8 cellular contexts compared by ENCODE assay signal in genomic region chrX:16882188-16882587, GRCh38. TPM values are rescaled to one million over a fixed set of nuclear protein-coding genes. Genes with fewer than 3 reads are reported as not detected.
DNase-seq lines count a peak whose midpoint lies in the region; ATAC-seq, FAIRE-seq and TF ChIP-seq lines count a peak whose summit lies in the region.

No MANE protein-coding gene starts in this region.

- intact Hi-C loops in tibial artery (cut with DNase I; ENCODE audit: low total_unique reads), result no loop called here

- H3K4me2 ChIP-seq in astrocyte (ENCODE audit: low read length), result peak overlapping the region; percentile 89

- H3K4me1 Mint-ChIP-seq in astrocyte (ENCODE audit: low read depth, unreplicated experiment), result no peaks in the 10 kb centered on the region

- no peaks in the 10 kb centered on the region for H3K9me3 Mint-ChIP-seq in astrocyte (ENCODE audit: unreplicated experiment)

- H3K36me3 ChIP-seq in astrocyte (ENCODE audit: insufficient read depth, low read length) (no peaks in the 10 kb centered on the region), liver (ENCODE audit: control insufficient read depth in 4 of 4, insufficient read depth in 3 of 4, low read depth in 1 of 4, low read length in 3 of 4) (no peaks in the 10 kb centered on the region), tibial artery (no peaks in the 10 kb centered on the region)

- H3K9me3 ChIP-seq in astrocyte (ENCODE audit: insufficient read depth, low read depth, low read length) (no peaks in the 10 kb centered on the region), liver (ENCODE audit: control insufficient read depth in 4 of 4, low read length in 3 of 4) (no peaks in the 10 kb centered on the region), tibial artery (no peaks in the 10 kb centered on the region)

- no peaks in the 10 kb centered on the region for H3K27me3 ChIP-seq in astrocyte (ENCODE audit: insufficient read depth, low read length)
- peaks cover 0 to 2% (median 0%) of the 10 kb centered on the region in 4 donors for H3K27me3 ChIP-seq in liver (ENCODE audit: control insufficient read depth in 4 of 4, insufficient read depth in 4 of 4, low read length in 3 of 4)
- no peaks in the 10 kb centered on the region for H3K27me3 ChIP-seq in tibial artery

- peak; percentile 5 for FAIRE-seq in astrocyte (lab: Jason Lieb, UNC)

- H3K4me3 Mint-ChIP-seq in astrocyte (ENCODE audit: unreplicated experiment), result peak overlapping the region; percentile 87

- H3K27me3 Mint-ChIP-seq in astrocyte (ENCODE audit: low read depth, unreplicated experiment), result no peaks in the 10 kb centered on the region

- H2AFZ ChIP-seq in astrocyte (ENCODE audit: low read depth, low read length), result peak overlapping the region; percentile 28

- no peaks in the 10 kb centered on the region for H4K20me1 ChIP-seq in astrocyte (ENCODE audit: insufficient read depth, low read length)

- H3K36me3 Mint-ChIP-seq in astrocyte (ENCODE audit: low read depth, unreplicated experiment), result no peaks in the 10 kb centered on the region

- no peak for TF ChIP-seq CTCF in astrocyte (IDR thresholded peaks at IDR 0.05; ENCODE audit: insufficient read depth, low read depth, low read length)
- TF ChIP-seq CTCF in liver (IDR thresholded peaks at IDR 0.05; ENCODE audit: low read depth, low read length, missing input control), result no peak
- no peak for TF ChIP-seq CTCF in tibial artery (IDR thresholded peaks at IDR 0.05)

- no peak for TF ChIP-seq RAD21 in liver (IDR thresholded peaks at IDR 0.05)

- H3K4me1 ChIP-seq in astrocyte (ENCODE audit: insufficient read depth, low read length) (no peaks in the 10 kb centered on the region), liver (ENCODE audit: control insufficient read depth in 4 of 4, insufficient read depth in 4 of 4, low read length in 3 of 4) (peaks cover 0 to 13% (median 6%) of the 10 kb centered on the region in 4 donors), tibial artery (peaks cover 0 to 3% (median 0%) of the 10 kb centered on the region in 4 donors)

- no peak overlapping the region for H3K27ac Mint-ChIP-seq in astrocyte (ENCODE audit: unreplicated experiment)

- H3K27ac ChIP-seq in astrocyte (ENCODE audit: low read depth, low read length), result no peak overlapping the region
- no peak overlapping the region for H3K27ac ChIP-seq in liver (ENCODE audit: low read depth in 1 of 2, low read length in 2 of 2)
- H3K27ac ChIP-seq in tibial artery, result no peak overlapping the region

- ATAC-seq in GM18868 (IDR thresholded peaks at IDR 0.05; ENCODE audit: unreplicated experiment), result peak; percentile 58
- ATAC-seq in GM19463 (IDR thresholded peaks at IDR 0.05; ENCODE audit: unreplicated experiment), result no peak

- DNase-seq in AG20443 (ENCODE audit: low spot score) (peak; percentile 9), NCI-H2107 treated with DMSO at 0.1 percent for 48 hours (lab: John Stamatoyannopoulos, UW; ENCODE audit: unreplicated experiment) (peak; percentile 20), astrocyte (ENCODE audit: low read depth) (no peak), tibial artery (peak; percentile 21 to 63)
- no peak for DNase-seq in stimulated activated CD4-positive, alpha-beta T cell treated with anti-CD3 and anti-CD28 coated beads, Interleukin-1b, Interleukin-23, amount 100 ng/mL, for 48 hours

- no peaks in the 10 kb centered on the region for H3K79me2 ChIP-seq in astrocyte (ENCODE audit: insufficient read depth, low read length)

- H3K4me3 ChIP-seq in astrocyte (ENCODE audit: insufficient read depth, low read depth, low read length) (peak overlapping the region; percentile 62), liver (ENCODE audit: low read depth in 1 of 3, low read length in 3 of 3) (peak overlapping the region in 2 of 3 donors; percentile 46 to 54), tibial artery (peak overlapping the region; percentile 47 to 53)

- no peak overlapping the region for H3K9ac ChIP-seq in astrocyte (ENCODE audit: low read length)
- no peak overlapping the region for H3K9ac ChIP-seq in liver (ENCODE audit: low read depth in 1 of 2, low read length in 2 of 2)

- 3% methylated on average over 6 of the region's 6 CpGs for WGBS in liver

TF ChIP-seq in liver, 16 proteins besides CTCF, POLR2A, EP300 and RAD21:
- TF ChIP-seq YY1 (IDR thresholded peaks at IDR 0.05) (no peak), NR2F2 (IDR thresholded peaks at IDR 0.05) (no peak), SP1 (IDR thresholded peaks at IDR 0.05) (no peak), HNF4A (conservative IDR thresholded peaks at IDR 0.05) (no peak), GABPA (IDR thresholded peaks at IDR 0.05 in 1 of 2, conservative IDR thresholded peaks at IDR 0.05 in 1 of 2) (no peak), TAF1 (conservative IDR thresholded peaks at IDR 0.05) (no peak), RXRA (IDR thresholded peaks at IDR 0.05) (no peak), FOXA1 (IDR thresholded peaks at IDR 0.05) (no peak), FOXA2 (IDR thresholded peaks at IDR 0.05) (no peak), EGR1 (IDR thresholded peaks at IDR 0.05; ENCODE audit: low read depth in 2 of 2) (no peak), HNF4G (IDR thresholded peaks at IDR 0.05) (no peak), JUND (IDR thresholded peaks at IDR 0.05) (no peak)
- TF ChIP-seq, protein P1, sequence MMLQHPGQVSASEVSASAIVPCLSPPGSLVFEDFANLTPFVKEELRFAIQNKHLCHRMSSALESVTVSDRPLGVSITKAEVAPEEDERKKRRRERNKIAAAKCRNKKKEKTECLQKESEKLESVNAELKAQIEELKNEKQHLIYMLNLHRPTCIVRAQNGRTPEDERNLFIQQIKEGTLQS (IDR thresholded peaks at IDR 0.05), result no peak
- TF ChIP-seq, protein P2, sequence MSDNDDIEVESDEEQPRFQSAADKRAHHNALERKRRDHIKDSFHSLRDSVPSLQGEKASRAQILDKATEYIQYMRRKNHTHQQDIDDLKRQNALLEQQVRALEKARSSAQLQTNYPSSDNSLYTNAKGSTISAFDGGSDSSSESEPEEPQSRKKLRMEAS (IDR thresholded peaks at IDR 0.05), result no peak
- TF ChIP-seq, protein P3, sequence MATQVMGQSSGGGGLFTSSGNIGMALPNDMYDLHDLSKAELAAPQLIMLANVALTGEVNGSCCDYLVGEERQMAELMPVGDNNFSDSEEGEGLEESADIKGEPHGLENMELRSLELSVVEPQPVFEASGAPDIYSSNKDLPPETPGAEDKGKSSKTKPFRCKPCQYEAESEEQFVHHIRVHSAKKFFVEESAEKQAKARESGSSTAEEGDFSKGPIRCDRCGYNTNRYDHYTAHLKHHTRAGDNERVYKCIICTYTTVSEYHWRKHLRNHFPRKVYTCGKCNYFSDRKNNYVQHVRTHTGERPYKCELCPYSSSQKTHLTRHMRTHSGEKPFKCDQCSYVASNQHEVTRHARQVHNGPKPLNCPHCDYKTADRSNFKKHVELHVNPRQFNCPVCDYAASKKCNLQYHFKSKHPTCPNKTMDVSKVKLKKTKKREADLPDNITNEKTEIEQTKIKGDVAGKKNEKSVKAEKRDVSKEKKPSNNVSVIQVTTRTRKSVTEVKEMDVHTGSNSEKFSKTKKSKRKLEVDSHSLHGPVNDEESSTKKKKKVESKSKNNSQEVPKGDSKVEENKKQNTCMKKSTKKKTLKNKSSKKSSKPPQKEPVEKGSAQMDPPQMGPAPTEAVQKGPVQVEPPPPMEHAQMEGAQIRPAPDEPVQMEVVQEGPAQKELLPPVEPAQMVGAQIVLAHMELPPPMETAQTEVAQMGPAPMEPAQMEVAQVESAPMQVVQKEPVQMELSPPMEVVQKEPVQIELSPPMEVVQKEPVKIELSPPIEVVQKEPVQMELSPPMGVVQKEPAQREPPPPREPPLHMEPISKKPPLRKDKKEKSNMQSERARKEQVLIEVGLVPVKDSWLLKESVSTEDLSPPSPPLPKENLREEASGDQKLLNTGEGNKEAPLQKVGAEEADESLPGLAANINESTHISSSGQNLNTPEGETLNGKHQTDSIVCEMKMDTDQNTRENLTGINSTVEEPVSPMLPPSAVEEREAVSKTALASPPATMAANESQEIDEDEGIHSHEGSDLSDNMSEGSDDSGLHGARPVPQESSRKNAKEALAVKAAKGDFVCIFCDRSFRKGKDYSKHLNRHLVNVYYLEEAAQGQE (IDR thresholded peaks at IDR 0.05), result no peak
- TF ChIP-seq, protein P4, sequence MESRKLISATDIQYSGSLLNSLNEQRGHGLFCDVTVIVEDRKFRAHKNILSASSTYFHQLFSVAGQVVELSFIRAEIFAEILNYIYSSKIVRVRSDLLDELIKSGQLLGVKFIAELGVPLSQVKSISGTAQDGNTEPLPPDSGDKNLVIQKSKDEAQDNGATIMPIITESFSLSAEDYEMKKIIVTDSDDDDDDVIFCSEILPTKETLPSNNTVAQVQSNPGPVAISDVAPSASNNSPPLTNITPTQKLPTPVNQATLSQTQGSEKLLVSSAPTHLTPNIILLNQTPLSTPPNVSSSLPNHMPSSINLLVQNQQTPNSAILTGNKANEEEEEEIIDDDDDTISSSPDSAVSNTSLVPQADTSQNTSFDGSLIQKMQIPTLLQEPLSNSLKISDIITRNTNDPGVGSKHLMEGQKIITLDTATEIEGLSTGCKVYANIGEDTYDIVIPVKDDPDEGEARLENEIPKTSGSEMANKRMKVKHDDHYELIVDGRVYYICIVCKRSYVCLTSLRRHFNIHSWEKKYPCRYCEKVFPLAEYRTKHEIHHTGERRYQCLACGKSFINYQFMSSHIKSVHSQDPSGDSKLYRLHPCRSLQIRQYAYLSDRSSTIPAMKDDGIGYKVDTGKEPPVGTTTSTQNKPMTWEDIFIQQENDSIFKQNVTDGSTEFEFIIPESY (IDR thresholded peaks at IDR 0.05), result no peak

RNA-seq across cellular contexts. Expression of gene RBBP7, which starts 12.0 kb away (rescaled TPM):
- total RNA-seq in astrocyte (77.6 and 86.1 TPM in 2 replicates), liver (10 to 100 TPM; 32.5 to 77.9 TPM)
- 10 to 100 TPM; 34.0 to 37.1 TPM for polyA plus RNA-seq in liver

Comparison
In these comparisons a context has a peak if more than half of its experiments do, and no peak if none do; other contexts are left out.
1. DNase-seq: peak in AG20443 (single experiment), NCI-H2107 treated with DMSO at 0.1 percent for 48 hours (single experiment) and tibial artery (2 of 2); none in astrocyte (single experiment) and stimulated activated CD4-positive, alpha-beta T cell treated with anti-CD3 and anti-CD28 coated beads, Interleukin-1b, Interleukin-23, amount 100 ng/mL, for 48 hours (single experiment).
2. Peak in every context shown above with its lines, with median percentiles within 50 percentile points of each other: H3K4me3 ChIP-seq.